In genomic region chr3:159486580-159486979, GRCh38 we compare ENCODE assay signal across 13 cellular contexts.
DNase-seq lines count a peak whose midpoint lies in the region; ATAC-seq and TF ChIP-seq lines count a peak whose summit lies in the region.
"Had no signal": no experiment of that assay in that cellular context is flagged by ENCODE, and none has a peak within 500 bp of the region (broad histone marks: within the 10 kb centered on the region; RNA-seq: fewer than 3 reads in every experiment).

No MANE protein-coding gene starts in this region.

- no TSS peak for BruUV-seq in HCT116 (replicated peaks; lab: Mats Ljungman, UMichigan)

- 56 to 63% methylated on average over 2 of the region's 2 CpGs for WGBS in thyroid gland, 2 donors

- intact Hi-C loops in HCT116 (cut with micrococcal nuclease) (no loop called here), thyroid gland (cut with DNase I) (no loop called here)

- H3K36me3 Mint-ChIP-seq in activated T-helper 17 cell treated with anti-CD3 and anti-CD28 coated beads, Interleukin-2, amount 50 U/mL, for 72 hours (ENCODE audit: low read depth), result no peaks in the 10 kb centered on the region
- H3K36me3 Mint-ChIP-seq: natural killer cell treated with Interleukin-12 subunit alpha and Interleukin-12 subunit beta and Interleukin-15 and Interleukin-18, amount 100 ng/mL, for 72 hours had no signal

- H3K4me3 ChIP-seq in HCT116 (replicated peaks in 1 of 2; ENCODE audit: low read depth in 1 of 2, low read length in 2 of 2) (no peak overlapping the region), thyroid gland (replicated peaks in 1 of 3) (no peak overlapping the region)
- H3K4me3 ChIP-seq: colonic mucosa, K562 had no signal

- peak in 2 of 3 experiments; percentile 40 to 50; a peak in 4 of 6 replicates for TF ChIP-seq CTCF in HCT116 (IDR thresholded peaks at IDR 0.05 in 2 of 3, conservative IDR thresholded peaks at IDR 0.05 in 1 of 3; ENCODE audit: borderline replicate concordance in 1 of 3, insufficient read depth in 1 of 3, low read depth in 2 of 3, low read length in 2 of 3)
- no peak for TF ChIP-seq CTCF in thyroid gland (IDR thresholded peaks at IDR 0.05)

- TF ChIP-seq POLR2A in HCT116 (IDR thresholded peaks at IDR 0.05; ENCODE audit: borderline replicate concordance, extremely low read depth, insufficient read depth, insufficient read length), result no peak
- no peak for TF ChIP-seq POLR2A in thyroid gland (IDR thresholded peaks at IDR 0.05)

- H3K27ac ChIP-seq in HCT116 (ENCODE audit: low read depth, low read length) (no peak overlapping the region), thyroid gland (no peak overlapping the region)
- H3K27ac ChIP-seq: colonic mucosa had no signal

- H3K9ac ChIP-seq in HCT116 (ENCODE audit: low read length), result no peak overlapping the region

- H4K20me1 ChIP-seq in HCT116 (ENCODE audit: insufficient read depth), result no peaks in the 10 kb centered on the region

- no peaks in the 10 kb centered on the region for H3K36me3 ChIP-seq in HCT116 (ENCODE audit: control insufficient read depth in 1 of 2, insufficient read depth in 2 of 2, low read length in 2 of 2)
- H3K36me3 ChIP-seq in thyroid gland, result no peaks in the 10 kb centered on the region
- H3K36me3 ChIP-seq: colonic mucosa had no signal

- ATAC-seq in HCT116 (peak; percentile 81), HG02571 (IDR thresholded peaks at IDR 0.05; ENCODE audit: unreplicated experiment) (no peak)
- ATAC-seq in activated T-helper 17 cell treated with anti-CD3 and anti-CD28 coated beads, Interleukin-2, amount 50 U/mL, for 72 hours (replicated peaks), result no peak
- ATAC-seq: K562; natural killer cell treated with Interleukin-12 subunit alpha and Interleukin-12 subunit beta and Interleukin-15 and Interleukin-18, amount 100 ng/mL, for 72 hours had no signal

- peak; percentile 31; the same call in 1 of the 2 replicates for TF ChIP-seq RAD21 in HCT116 (IDR thresholded peaks at IDR 0.05; ENCODE audit: low read depth)

- no peaks in the 10 kb centered on the region for H3K9me3 ChIP-seq in HCT116 (ENCODE audit: control insufficient read depth in 1 of 2, insufficient read depth in 1 of 2, low read depth in 1 of 2, low read length in 2 of 2)
- H3K9me3 ChIP-seq in thyroid gland, result no peaks in the 10 kb centered on the region
- H3K9me3 ChIP-seq: colonic mucosa had no signal

- RAD21 ChIA-PET in HCT116 (lab: Charles Lee; ENCODE audit: low non-redundant PET in 1 of 2, low total read pairs in 2 of 2, uncharacterized antibody in 2 of 2, unreplicated experiment in 2 of 2), result no interaction called here

- DNase-seq in EH (ENCODE audit: low read depth) (peak; percentile 6), HCT116 (ENCODE audit: low read depth, low spot score) (peak; percentile 22), RPMI7951 (ENCODE audit: low read depth) (peak; percentile 9), iris pigment epithelial cell (ENCODE audit: low read depth) (peak; percentile 13), DMS79 treated with DMSO at 0.1 percent for 48 hours (lab: John Stamatoyannopoulos, UW) (no peak), thyroid gland (no peak)
- DNase-seq: activated B cell treated with CpG ODN at 0.5 μM for 24 hours; activated naive CD4-positive, alpha-beta T cell; colonic mucosa had no signal

- H3K27ac Mint-ChIP-seq in activated T-helper 17 cell treated with anti-CD3 and anti-CD28 coated beads, Interleukin-2, amount 50 U/mL, for 72 hours, result no peak overlapping the region
- H3K27ac Mint-ChIP-seq: activated B cell treated with CpG ODN at 0.5 μM for 24 hours; natural killer cell treated with Interleukin-12 subunit alpha and Interleukin-12 subunit beta and Interleukin-15 and Interleukin-18, amount 100 ng/mL, for 72 hours had no signal

- no peak overlapping the region for H3K4me3 Mint-ChIP-seq in activated T-helper 17 cell treated with anti-CD3 and anti-CD28 coated beads, Interleukin-2, amount 50 U/mL, for 72 hours
- H3K4me3 Mint-ChIP-seq: activated B cell treated with CpG ODN at 0.5 μM for 24 hours; natural killer cell treated with Interleukin-12 subunit alpha and Interleukin-12 subunit beta and Interleukin-15 and Interleukin-18, amount 100 ng/mL, for 72 hours had no signal

- H3K4me1 Mint-ChIP-seq in activated T-helper 17 cell treated with anti-CD3 and anti-CD28 coated beads, Interleukin-2, amount 50 U/mL, for 72 hours, result no peaks in the 10 kb centered on the region
- H3K4me1 Mint-ChIP-seq: activated B cell treated with CpG ODN at 0.5 μM for 24 hours had no signal

- CTCF ChIA-PET in HCT116 (lab: Charles Lee), result interaction anchor here (0.8 to 1.0 kb wide), 2 partner anchors 11 to 164 kb away, joined by 4 read pairs; no protein-coding TSS in a partner anchor

- H3K27me3 Mint-ChIP-seq in activated T-helper 17 cell treated with anti-CD3 and anti-CD28 coated beads, Interleukin-2, amount 50 U/mL, for 72 hours, result no peaks in the 10 kb centered on the region
- H3K27me3 Mint-ChIP-seq: natural killer cell treated with Interleukin-12 subunit alpha and Interleukin-12 subunit beta and Interleukin-15 and Interleukin-18, amount 100 ng/mL, for 72 hours had no signal

- no peaks in the 10 kb centered on the region for H3K79me2 ChIP-seq in HCT116 (ENCODE audit: insufficient read depth, low read length)

- H3K27me3 ChIP-seq in HCT116 (ENCODE audit: insufficient read depth, low read length), result no peaks in the 10 kb centered on the region
- no peaks in the 10 kb centered on the region for H3K27me3 ChIP-seq in thyroid gland
- H3K27me3 ChIP-seq: colonic mucosa had no signal

- H3K4me1 ChIP-seq in HCT116 (ENCODE audit: control insufficient read depth in 1 of 2, insufficient read depth in 2 of 2, low read length in 2 of 2) (no peaks in the 10 kb centered on the region), thyroid gland (no peaks in the 10 kb centered on the region)
- H3K4me1 ChIP-seq: colonic mucosa had no signal

- no peak overlapping the region for H3K4me2 ChIP-seq in HCT116 (ENCODE audit: low read length)

- peaks cover 16% of the 10 kb centered on the region for H3K9me3 Mint-ChIP-seq in activated T-helper 17 cell treated with anti-CD3 and anti-CD28 coated beads, Interleukin-2, amount 50 U/mL, for 72 hours

- POLR2A ChIA-PET in HCT116 (lab: Charles Lee), result no interaction called here

- H2AFZ ChIP-seq in HCT116 (ENCODE audit: low read depth, low read length, poor library complexity, severe bottlenecking), result no peak overlapping the region

- H3K9me2 ChIP-seq in HCT116 (ENCODE audit: insufficient read depth), result no peaks in the 10 kb centered on the region

TF ChIP-seq in HCT116, 20 proteins besides CTCF, POLR2A, EP300 and RAD21:
- TF ChIP-seq TCF7L2 (IDR thresholded peaks at IDR 0.05; ENCODE audit: borderline replicate concordance, extremely low read depth, insufficient read depth, insufficient read length), result no peak
- no peak for TF ChIP-seq SIN3A (IDR thresholded peaks at IDR 0.05; ENCODE audit: low read depth)
- TF ChIP-seq ELF1 (IDR thresholded peaks at IDR 0.05; ENCODE audit: borderline replicate concordance, low read depth), result no peak
- no peak for TF ChIP-seq POLR2AphosphoS5 (IDR thresholded peaks at IDR 0.05; ENCODE audit: low read depth, low read length)
- TF ChIP-seq EZH2 (IDR thresholded peaks at IDR 0.05), result no peak
- TF ChIP-seq ATF3 (IDR thresholded peaks at IDR 0.05), result no peak
- no peak for TF ChIP-seq ZFX (IDR thresholded peaks at IDR 0.05)
- TF ChIP-seq CBX3 (IDR thresholded peaks at IDR 0.05; ENCODE audit: low read depth), result no peak
- no peak for TF ChIP-seq JUND (IDR thresholded peaks at IDR 0.05)
- no peak for TF ChIP-seq EGR1 (IDR thresholded peaks at IDR 0.05; ENCODE audit: low read depth)
- no peak for TF ChIP-seq FOSL1 (IDR thresholded peaks at IDR 0.05; ENCODE audit: low read depth)
- no peak for TF ChIP-seq CEBPB (IDR thresholded peaks at IDR 0.05; ENCODE audit: low read depth)

Comparison
In these comparisons a context has a peak if more than half of its experiments do, and no peak if none do; other contexts are left out.
1. DNase-seq: peak in EH (single experiment), HCT116 (single experiment), RPMI7951 (single experiment) and iris pigment epithelial cell (single experiment); none in DMS79 treated with DMSO at 0.1 percent for 48 hours (single experiment) and thyroid gland (0 of 2).
2. CTCF ChIP-seq: peak in HCT116 (2 of 3); none in thyroid gland (0 of 6).